In genomic region chr9:19741178-19741577, GRCh38 we compare ENCODE assay signal across 1 cellular context.
TF ChIP-seq lines count a peak whose summit lies in the region.

No MANE protein-coding gene starts in this region.

TF ChIP-seq in K562, 482 proteins besides CTCF, POLR2A, EP300 and RAD21:
- TF ChIP-seq ETV6 (IDR thresholded peaks at IDR 0.05; ENCODE audit: borderline replicate concordance in 1 of 2, low read depth in 2 of 2, low read length in 1 of 2) = peak in 1 of 2 experiments; percentile 45; a peak in 1 of 4 replicates
- no peak for TF ChIP-seq ETV6 (CRISPR knock-in tag; IDR thresholded peaks at IDR 0.05; ENCODE audit: borderline replicate concordance)
- TF ChIP-seq GABPB1 (CRISPR knock-in tag; IDR thresholded peaks at IDR 0.05) = no peak
- TF ChIP-seq TEAD4 (IDR thresholded peaks at IDR 0.05; ENCODE audit: low read length) = no peak
- no peak for TF ChIP-seq TEAD4 (CRISPR knock-in tag; IDR thresholded peaks at IDR 0.05; ENCODE audit: borderline replicate concordance)
- peak; percentile 37; the same call in 1 of the 2 replicates for TF ChIP-seq SPI1 (IDR thresholded peaks at IDR 0.05; ENCODE audit: borderline replicate concordance, low read depth, low read length)
